Comparison of ENCODE assay signal across 29 cellular contexts in genomic region chr17:6245301-6245810, GRCh38.
"Had no signal": no experiment of that assay in that cellular context is flagged by ENCODE, and none has a peak within 500 bp of the region (broad histone marks: within the 10 kb centered on the region; RNA-seq: fewer than 3 reads in every experiment).

No MANE protein-coding gene starts in this region.

- H3K4me1 Mint-ChIP-seq: activated B cell treated with CpG ODN at 0.5 μM for 24 hours; activated naive CD4-positive, alpha-beta T cell treated with anti-CD3 and anti-CD28 coated beads, Interleukin-2, amount 50 U/mL, for 24 hours; activated naive CD8-positive, alpha-beta T cell treated with anti-CD3 and anti-CD28 coated beads for 36 hours; activated naive CD8-positive, alpha-beta T cell treated with anti-CD3 and anti-CD28 coated beads, Interleukin-2, amount 50 U/mL, for 24 hours; activated T-helper 17 cell treated with anti-CD3 and anti-CD28 coated beads, Interleukin-2, amount 50 U/mL, for 72 hours; T-helper 17 cell had no signal

- H3K9me3 ChIP-seq: adrenal gland, body of pancreas, gastrocnemius medialis, heart left ventricle had no signal

- H3K4me3 Mint-ChIP-seq: activated B cell treated with CpG ODN at 0.5 μM for 24 hours; activated CD8-positive, alpha-beta T cell treated with anti-CD3 and anti-CD28 coated beads for 36 hours; activated naive CD4-positive, alpha-beta T cell treated with anti-CD3 and anti-CD28 coated beads for 36 hours; activated naive CD4-positive, alpha-beta T cell treated with anti-CD3 and anti-CD28 coated beads, Interleukin-2, amount 50 U/mL, for 24 hours; activated naive CD8-positive, alpha-beta T cell treated with anti-CD3 and anti-CD28 coated beads for 36 hours; activated naive CD8-positive, alpha-beta T cell treated with anti-CD3 and anti-CD28 coated beads, Interleukin-2, amount 50 U/mL, for 24 hours; activated T-cell treated with anti-CD3 and anti-CD28 coated beads, Interleukin-2, amount 50 U/mL, for 4 hours; activated T-helper 17 cell treated with anti-CD3 and anti-CD28 coated beads, Interleukin-2, amount 50 U/mL, for 72 hours; T-helper 17 cell; T-helper 2 cell treated with Interferon-gamma antibody and Interleukin-4, amounts not matched to agents 5 μg/mL and 100 μg/mL, for 36 hours had no signal

- DNase-seq: activated B cell treated with CpG ODN at 0.5 μM for 24 hours; activated CD4-positive, alpha-beta T cell treated with anti-CD3 and anti-CD28 coated beads for 48 hours; activated CD4-positive, alpha-beta T cell treated with anti-CD3 and anti-CD28 coated beads, Interleukin-2, amount 50 U/mL, for 1 hour; activated CD4-positive, alpha-beta T cell treated with anti-CD3 and anti-CD28 coated beads, Interleukin-2, amount 50 U/mL, for 48 hours; activated CD8-positive, alpha-beta memory T cell treated with anti-CD3 and anti-CD28 coated beads for 24 hours; activated CD8-positive, alpha-beta T cell treated with anti-CD3 and anti-CD28 coated beads for 36 hours; activated effector memory CD4-positive, alpha-beta T cell treated with anti-CD3 and anti-CD28 coated beads, Interleukin-2, amount 50 U/mL, for 16 hours; activated naive CD4-positive, alpha-beta T cell treated with anti-CD3 and anti-CD28 coated beads for 36 hours; activated naive CD8-positive, alpha-beta T cell treated with anti-CD3 and anti-CD28 coated beads for 36 hours; activated naive CD8-positive, alpha-beta T cell treated with anti-CD3 and anti-CD28 coated beads, Interleukin-2, amount 50 U/mL, for 24 hours; activated T-cell treated with anti-CD3 and anti-CD28 coated beads, Interleukin-2, amount 50 U/mL, for 4 hours; amygdala; aorta; body of pancreas; cortex of kidney; dermis blood vessel endothelial cell; effector CD8-positive, alpha-beta T cell; gastrocnemius medialis; glutamatergic neuron; heart left ventricle; T-helper 1 cell; T-helper 17 cell; T1000 had no signal

- H3K27me3 ChIP-seq: body of pancreas had no signal

- H3K4me3 ChIP-seq: adrenal gland, body of pancreas, gastrocnemius medialis, heart left ventricle had no signal

- H3K27ac Mint-ChIP-seq: activated B cell treated with CpG ODN at 0.5 μM for 24 hours; activated CD8-positive, alpha-beta T cell treated with anti-CD3 and anti-CD28 coated beads for 36 hours; activated naive CD4-positive, alpha-beta T cell treated with anti-CD3 and anti-CD28 coated beads for 36 hours; activated naive CD4-positive, alpha-beta T cell treated with anti-CD3 and anti-CD28 coated beads, Interleukin-2, amount 50 U/mL, for 24 hours; activated naive CD8-positive, alpha-beta T cell treated with anti-CD3 and anti-CD28 coated beads for 36 hours; activated naive CD8-positive, alpha-beta T cell treated with anti-CD3 and anti-CD28 coated beads, Interleukin-2, amount 50 U/mL, for 24 hours; activated T-helper 17 cell treated with anti-CD3 and anti-CD28 coated beads, Interleukin-2, amount 50 U/mL, for 72 hours; T-helper 17 cell; T-helper 2 cell treated with Interferon-gamma antibody and Interleukin-4, amounts not matched to agents 5 μg/mL and 100 μg/mL, for 36 hours had no signal

- H3K4me1 ChIP-seq: adrenal gland, body of pancreas, foreskin keratinocyte, gastrocnemius medialis, heart left ventricle had no signal

- H3K36me3 Mint-ChIP-seq: activated naive CD4-positive, alpha-beta T cell treated with anti-CD3 and anti-CD28 coated beads, Interleukin-2, amount 50 U/mL, for 24 hours; activated naive CD8-positive, alpha-beta T cell treated with anti-CD3 and anti-CD28 coated beads for 36 hours had no signal

- H3K9me3 Mint-ChIP-seq: activated B cell treated with CpG ODN at 0.5 μM for 24 hours; activated CD8-positive, alpha-beta T cell treated with anti-CD3 and anti-CD28 coated beads for 36 hours; activated naive CD4-positive, alpha-beta T cell treated with anti-CD3 and anti-CD28 coated beads for 36 hours; activated naive CD4-positive, alpha-beta T cell treated with anti-CD3 and anti-CD28 coated beads, Interleukin-2, amount 50 U/mL, for 24 hours; activated naive CD8-positive, alpha-beta T cell treated with anti-CD3 and anti-CD28 coated beads for 36 hours; activated naive CD8-positive, alpha-beta T cell treated with anti-CD3 and anti-CD28 coated beads, Interleukin-2, amount 50 U/mL, for 24 hours; activated T-cell treated with anti-CD3 and anti-CD28 coated beads, Interleukin-2, amount 50 U/mL, for 4 hours; activated T-helper 17 cell treated with anti-CD3 and anti-CD28 coated beads, Interleukin-2, amount 50 U/mL, for 72 hours; T-helper 2 cell treated with Interferon-gamma antibody and Interleukin-4, amounts not matched to agents 5 μg/mL and 100 μg/mL, for 36 hours had no signal

- H3K36me3 ChIP-seq: adrenal gland, gastrocnemius medialis, heart left ventricle, WERI-Rb-1 had no signal

- H3K27ac ChIP-seq: adrenal gland, body of pancreas, foreskin keratinocyte, gastrocnemius medialis, heart left ventricle, WERI-Rb-1 had no signal
